8 cellular contexts compared by ENCODE assay signal in genomic region chr3:29335921-29336320, GRCh38. TPM values are rescaled to one million over a fixed set of nuclear protein-coding genes. Genes with fewer than 3 reads are reported as not detected.
DNase-seq lines count a peak whose midpoint lies in the region; ATAC-seq and TF ChIP-seq lines count a peak whose summit lies in the region.

No MANE protein-coding gene starts in this region.

- no peak for TF ChIP-seq CTCF in PC-3 (conservative IDR thresholded peaks at IDR 0.05; ENCODE audit: low read depth, low read length)
- no peak for TF ChIP-seq CTCF in coronary artery (IDR thresholded peaks at IDR 0.05)
- TF ChIP-seq CTCF in tibial artery (IDR thresholded peaks at IDR 0.05): no peak

- H3F3A ChIP-seq in PC-3 (ENCODE audit: low read length, unreplicated experiment): no peaks in the 10 kb centered on the region

- intact Hi-C loops in PC-3 (cut with micrococcal nuclease) (loop anchor here (1.0 to 10.0 kb wide), 6 partner anchors 12 to 426 kb away; no protein-coding TSS in a partner anchor), tibial artery (cut with DNase I; ENCODE audit: low total_unique reads) (no loop called here)

- peak overlapping the region; percentile 64 for H3K27ac ChIP-seq in PC-3 (ENCODE audit: low read length)
- H3K27ac ChIP-seq in coronary artery: peak overlapping the region; percentile 26 to 85
- H3K27ac ChIP-seq in muscle layer of colon (ENCODE audit: low read depth, low read length): peak overlapping the region; percentile 85
- H3K27ac ChIP-seq in tibial artery: peak overlapping the region; percentile 76 to 77

- BruUV-seq in PC-3 (replicated peaks; lab: Mats Ljungman, UMichigan): TSS peak; percentile 60

- H3K27me3 ChIP-seq in PC-3 (ENCODE audit: low read length): no peaks in the 10 kb centered on the region
- no peaks in the 10 kb centered on the region for H3K27me3 ChIP-seq in muscle layer of colon (ENCODE audit: control insufficient read depth in 1 of 2, insufficient read depth in 2 of 2, low read length in 2 of 2)
- H3K27me3 ChIP-seq in tibial artery: no peaks in the 10 kb centered on the region

- peak overlapping the region; percentile 66 for H2AFZ ChIP-seq in PC-3 (ENCODE audit: low read length)

- peak overlapping the region; percentile 51 for H3K9ac ChIP-seq in PC-3 (ENCODE audit: low read length)
- peak overlapping the region; percentile 31 for H3K9ac ChIP-seq in muscle layer of colon (ENCODE audit: low read length)

- DNase-seq in PC-3 (no peak), coronary artery (ENCODE audit: low spot score) (no peak), tibial artery (no peak), iPS-NIHi11 (ENCODE audit: low spot score) (no peak)
- DNase-seq in effector memory CD8-positive, alpha-beta T cell: no peak
- DNase-seq in natural killer cell treated with Interleukin-12 subunit alpha and Interleukin-12 subunit beta and Interleukin-15 and Interleukin-18, amount 100 ng/mL, for 72 hours (ENCODE audit: low spot score): no peak

- H3K79me2 ChIP-seq in PC-3 (ENCODE audit: low read length): 0 out of 2 replicates have a peak, but pooled peaks cover 5% of the 10 kb centered on the region

- H3K9me3 Mint-ChIP-seq in effector memory CD8-positive, alpha-beta T cell: no peaks in the 10 kb centered on the region
- H3K9me3 Mint-ChIP-seq in activated T-helper 17 cell treated with anti-CD3 and anti-CD28 coated beads, Interleukin-2, amount 50 U/mL, for 72 hours: no peaks in the 10 kb centered on the region
- peaks cover 4% of the 10 kb centered on the region for H3K9me3 Mint-ChIP-seq in natural killer cell treated with Interleukin-12 subunit alpha and Interleukin-12 subunit beta and Interleukin-15 and Interleukin-18, amount 100 ng/mL, for 72 hours

- H3K9me3 ChIP-seq in PC-3 (ENCODE audit: low read length): no peaks in the 10 kb centered on the region
- no peaks in the 10 kb centered on the region for H3K9me3 ChIP-seq in muscle layer of colon (ENCODE audit: low read length)
- H3K9me3 ChIP-seq in tibial artery: no peaks in the 10 kb centered on the region

- CTCF ChIA-PET in PC-3 (lab: Charles Lee): no interaction called here

- no peaks in the 10 kb centered on the region for H3K4me1 Mint-ChIP-seq in effector memory CD8-positive, alpha-beta T cell (ENCODE audit: low read depth in 2 of 2)
- H3K4me1 Mint-ChIP-seq in activated T-helper 17 cell treated with anti-CD3 and anti-CD28 coated beads, Interleukin-2, amount 50 U/mL, for 72 hours: no peaks in the 10 kb centered on the region
- no peaks in the 10 kb centered on the region for H3K4me1 Mint-ChIP-seq in natural killer cell treated with Interleukin-12 subunit alpha and Interleukin-12 subunit beta and Interleukin-15 and Interleukin-18, amount 100 ng/mL, for 72 hours (ENCODE audit: low read depth in 2 of 2)

- H3K36me3 Mint-ChIP-seq in effector memory CD8-positive, alpha-beta T cell (ENCODE audit: insufficient read depth): no peaks in the 10 kb centered on the region
- H3K36me3 Mint-ChIP-seq in activated T-helper 17 cell treated with anti-CD3 and anti-CD28 coated beads, Interleukin-2, amount 50 U/mL, for 72 hours (ENCODE audit: low read depth): no peaks in the 10 kb centered on the region
- H3K36me3 Mint-ChIP-seq in natural killer cell treated with Interleukin-12 subunit alpha and Interleukin-12 subunit beta and Interleukin-15 and Interleukin-18, amount 100 ng/mL, for 72 hours: no peaks in the 10 kb centered on the region

- peak overlapping the region; percentile 80 for H3K4me2 ChIP-seq in PC-3 (ENCODE audit: low read length)

- H3K4me1 ChIP-seq in PC-3 (ENCODE audit: insufficient read depth, low read length): peaks cover 21% of the 10 kb centered on the region
- peaks cover 37% of the 10 kb centered on the region for H3K4me1 ChIP-seq in muscle layer of colon (ENCODE audit: insufficient read depth, low read length)
- H3K4me1 ChIP-seq in tibial artery: peaks cover 0 to 81% (median 37%) of the 10 kb centered on the region in 4 donors

- H3K36me3 ChIP-seq in PC-3 (ENCODE audit: low read depth, low read length) (no peaks in the 10 kb centered on the region), muscle layer of colon (ENCODE audit: insufficient read depth, low read length) (no peaks in the 10 kb centered on the region), tibial artery (no peaks in the 10 kb centered on the region)

- no peak overlapping the region for H3K27ac Mint-ChIP-seq in effector memory CD8-positive, alpha-beta T cell
- no peak overlapping the region for H3K27ac Mint-ChIP-seq in activated T-helper 17 cell treated with anti-CD3 and anti-CD28 coated beads, Interleukin-2, amount 50 U/mL, for 72 hours
- no peak overlapping the region for H3K27ac Mint-ChIP-seq in natural killer cell treated with Interleukin-12 subunit alpha and Interleukin-12 subunit beta and Interleukin-15 and Interleukin-18, amount 100 ng/mL, for 72 hours

- POLR2A ChIA-PET in PC-3 (lab: Charles Lee; ENCODE audit: unreplicated experiment): interaction anchor here (0.5 kb wide), 1 partner anchor 197 kb away, joined by 5 read pairs; no protein-coding TSS in a partner anchor

- no peaks in the 10 kb centered on the region for H4K20me1 ChIP-seq in PC-3 (ENCODE audit: low read length)

- no peak for ATAC-seq in PC-3
- no peak for ATAC-seq in effector memory CD8-positive, alpha-beta T cell (replicated peaks)
- no peak for ATAC-seq in activated T-helper 17 cell treated with anti-CD3 and anti-CD28 coated beads, Interleukin-2, amount 50 U/mL, for 72 hours (replicated peaks)
- no peak for ATAC-seq in natural killer cell treated with Interleukin-12 subunit alpha and Interleukin-12 subunit beta and Interleukin-15 and Interleukin-18, amount 100 ng/mL, for 72 hours

- H3K4me3 ChIP-seq in PC-3 (ENCODE audit: low read length) (peak overlapping the region; percentile 52), coronary artery (peak overlapping the region; percentile 58), muscle layer of colon (ENCODE audit: low read depth in 1 of 2, low read length in 2 of 2) (peak overlapping the region; percentile 33 to 59), tibial artery (peak overlapping the region; percentile 41 to 47)

- H3K9me2 ChIP-seq in PC-3 (replicated peaks; ENCODE audit: low read length): no peaks in the 10 kb centered on the region

- H3K4me3 Mint-ChIP-seq in effector memory CD8-positive, alpha-beta T cell: no peak overlapping the region
- H3K4me3 Mint-ChIP-seq in activated T-helper 17 cell treated with anti-CD3 and anti-CD28 coated beads, Interleukin-2, amount 50 U/mL, for 72 hours: no peak overlapping the region
- no peak overlapping the region for H3K4me3 Mint-ChIP-seq in natural killer cell treated with Interleukin-12 subunit alpha and Interleukin-12 subunit beta and Interleukin-15 and Interleukin-18, amount 100 ng/mL, for 72 hours

- H3K27me3 Mint-ChIP-seq in effector memory CD8-positive, alpha-beta T cell: no peaks in the 10 kb centered on the region
- H3K27me3 Mint-ChIP-seq in activated T-helper 17 cell treated with anti-CD3 and anti-CD28 coated beads, Interleukin-2, amount 50 U/mL, for 72 hours: no peaks in the 10 kb centered on the region
- H3K27me3 Mint-ChIP-seq in natural killer cell treated with Interleukin-12 subunit alpha and Interleukin-12 subunit beta and Interleukin-15 and Interleukin-18, amount 100 ng/mL, for 72 hours: no peaks in the 10 kb centered on the region

RNA-seq across cellular contexts. Expression of gene RBMS3, which starts 55.0 kb away (rescaled TPM):
- 5.4 and 13.5 TPM in 2 replicates for total RNA-seq in PC-3 (2014; rRNA removed)
- total RNA-seq in activated T-helper 17 cell treated with anti-CD3 and anti-CD28 coated beads, Interleukin-2, amount 50 U/mL, for 72 hours: 1 to 10 TPM in 1 of 2 donors, under 1 TPM in 1; 0.37 to 5.8 TPM
- total RNA-seq in natural killer cell treated with Interleukin-12 subunit alpha and Interleukin-12 subunit beta and Interleukin-15 and Interleukin-18, amount 100 ng/mL, for 72 hours: 1 to 10 TPM; 1.4 to 3.5 TPM
